ENCODE assay signal across 18 cellular contexts in the genomic region with DNA sequence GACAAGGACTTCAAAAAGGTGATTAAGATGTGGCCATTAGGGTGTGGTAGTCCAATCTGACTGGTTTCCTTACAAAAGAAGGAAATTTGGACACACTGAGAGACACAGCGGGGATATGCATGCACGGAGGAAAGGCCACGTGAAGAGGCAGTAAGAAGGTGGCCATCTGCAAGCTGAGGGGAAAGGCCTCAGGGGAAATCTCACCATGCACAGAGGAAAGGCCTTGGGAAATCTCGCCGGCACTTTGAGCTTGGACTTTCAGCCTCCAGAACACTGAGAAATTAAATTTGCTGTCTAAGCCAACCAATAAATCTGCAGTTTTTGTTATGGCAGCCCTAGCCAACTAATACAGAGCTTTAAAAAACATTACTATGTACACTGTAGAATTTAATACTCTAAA.
"Had no signal": no experiment of that assay in that cellular context is flagged by ENCODE, and none has a peak within 500 bp of the region (broad histone marks: within the 10 kb centered on the region; RNA-seq: fewer than 3 reads in every experiment).

No MANE protein-coding gene starts in this region.

- H3K36me3 ChIP-seq: gastrocnemius medialis, prostate gland had no signal

- FAIRE-seq: small intestine had no signal

- DNase-seq: activated CD4-positive, alpha-beta T cell treated with anti-CD3 and anti-CD28 coated beads for 1 hour; activated CD4-positive, alpha-beta T cell treated with anti-CD3 and anti-CD28 coated beads, Interleukin-2, amount 50 U/mL, for 4 hours; activated CD8-positive, alpha-beta memory T cell treated with anti-CD3 and anti-CD28 coated beads, Interleukin-2, amount 10 ng/mL, durations not matched to agents 7 days and 5 days; activated naive CD4-positive, alpha-beta T cell treated with anti-CD3 and anti-CD28 coated beads, Interleukin-2, amount 10 ng/mL, durations not matched to agents 7 days and 5 days; activated T-cell treated with anti-CD3 and anti-CD28 coated beads, Interleukin-2, amount 50 U/mL, for 24 hours; dorsolateral prefrontal cortex; endodermal cell; erythroblast; gastrocnemius medialis; islet precursor cell; naive thymus-derived CD8-positive, alpha-beta T cell; right cardiac atrium; small intestine; stimulated activated CD4-positive, alpha-beta T cell treated with anti-CD3 and anti-CD28 coated beads, Interleukin-4, amount 100 ng/mL, for 4 hours; stimulated activated naive CD8-positive, alpha-beta T cell treated with anti-CD3 and anti-CD28 coated beads, Interleukin-15, Interleukin-2, amounts not matched to agents 100 U/mL and 50 U/mL, for 24 hours; T-cell; T1000 had no signal

- H3K27me3 ChIP-seq: dorsolateral prefrontal cortex, gastrocnemius medialis had no signal

- ATAC-seq: activated CD8-positive, alpha-beta memory T cell treated with anti-CD3 and anti-CD28 coated beads, Interleukin-2, amount 10 ng/mL, durations not matched to agents 7 days and 5 days; gastrocnemius medialis; naive thymus-derived CD8-positive, alpha-beta T cell; right cardiac atrium; stimulated activated naive CD8-positive, alpha-beta T cell treated with anti-CD3 and anti-CD28 coated beads, Interleukin-15, Interleukin-2, amounts not matched to agents 100 U/mL and 50 U/mL, for 24 hours; T-cell had no signal

- H3K4me1 ChIP-seq: prostate gland had no signal

- H3K4me3 ChIP-seq: dorsolateral prefrontal cortex, gastrocnemius medialis, prostate gland had no signal

- H3K27ac ChIP-seq: dorsolateral prefrontal cortex, gastrocnemius medialis, prostate gland had no signal

- H3K9me3 ChIP-seq: gastrocnemius medialis, prostate gland had no signal
